19 cellular contexts compared by ENCODE assay signal in the genomic region with DNA sequence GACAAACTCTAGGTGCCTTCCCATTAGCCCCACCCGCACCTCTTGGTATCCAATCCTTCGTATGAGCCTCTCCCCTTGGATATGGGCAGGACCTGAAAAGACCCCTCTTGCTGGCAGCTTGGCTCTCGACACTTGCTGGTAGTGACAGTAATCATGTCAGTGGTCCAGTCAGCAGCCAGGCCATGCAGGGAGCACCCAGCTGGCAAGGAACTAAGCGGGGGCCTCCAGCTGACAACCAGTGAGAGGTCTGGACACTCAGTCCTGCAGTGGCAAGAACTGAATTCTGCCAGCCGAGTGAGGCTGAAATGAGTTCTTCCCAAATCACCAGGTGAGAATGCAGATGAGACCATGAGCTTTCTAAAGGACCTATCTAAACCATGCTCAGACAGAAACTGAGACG. TPM values are rescaled to one million over a fixed set of nuclear protein-coding genes. Genes with fewer than 3 reads are reported as not detected.
DNase-seq lines count a peak whose midpoint lies in the region; ATAC-seq, FAIRE-seq and TF ChIP-seq lines count a peak whose summit lies in the region.
"Had no signal": no experiment of that assay in that cellular context is flagged by ENCODE, and none has a peak within 500 bp of the region (broad histone marks: within the 10 kb centered on the region; RNA-seq: fewer than 3 reads in every experiment).

No MANE protein-coding gene starts in this region.

- H3K9me3 ChIP-seq in H9 (ENCODE audit: control insufficient read depth, low read depth, low read length) (no peaks in the 10 kb centered on the region), GM12878 (replicated peaks; ENCODE audit: control insufficient read depth, insufficient read depth, low read length) (no peaks in the 10 kb centered on the region), muscle layer of colon (ENCODE audit: low read length) (no peaks in the 10 kb centered on the region)
- H3K9me3 ChIP-seq: Caco-2, MG63 had no signal

- no peak for TF ChIP-seq EP300 in GM12878 (IDR thresholded peaks at IDR 0.05; ENCODE audit: borderline replicate concordance in 1 of 2, control insufficient read depth in 1 of 2, low read depth in 2 of 2, low read length in 2 of 2)

- no peaks in the 10 kb centered on the region for H3K79me2 ChIP-seq in H9 (ENCODE audit: insufficient read depth, low read length)
- no peaks in the 10 kb centered on the region for H3K79me2 ChIP-seq in GM12878 (ENCODE audit: control insufficient read depth, insufficient read depth, low read length)

- H2AK5ac ChIP-seq in H9 (ENCODE audit: insufficient read length, low read length): no peak overlapping the region

- H3K36me3 ChIP-seq in GM12878 (ENCODE audit: control insufficient read depth in 2 of 2, insufficient read depth in 2 of 2, low read length in 1 of 2) (peaks cover 0 to 18% of the 10 kb centered on the region in 2 experiments; a peak in 3 of 4 replicates), muscle layer of colon (ENCODE audit: insufficient read depth, low read length) (peaks cover 5% of the 10 kb centered on the region)

- in situ Hi-C loops in GM12878 (cut with MboI): no loop called here

- H2BK12ac ChIP-seq in H9 (ENCODE audit: insufficient read length, low read depth, low read length): no peak overlapping the region

- H3K4ac ChIP-seq in H9 (ENCODE audit: low read depth, low read length): no peak overlapping the region

- TF ChIP-seq CTCF in H9 (conservative IDR thresholded peaks at IDR 0.05) (no peak), GM12878 (IDR thresholded peaks at IDR 0.05 in 2 of 3, conservative IDR thresholded peaks at IDR 0.05 in 1 of 3; ENCODE audit: control insufficient read depth in 2 of 3, extremely low read depth in 1 of 3, insufficient read depth in 1 of 3, low read depth in 3 of 3, low read length in 3 of 3) (no peak), foreskin fibroblast (IDR thresholded peaks at IDR 0.05; ENCODE audit: low read depth, low read length) (no peak)

- DNase-seq in H9 (no peak), GM12878 (ENCODE audit: low read depth, low spot score) (no peak), foreskin fibroblast (no peak), RPMI8226 (no peak)
- DNase-seq: ACHN, AML-193, Caco-2, EL, MG63, NCI-H1092, NCI-H146, NCI-H2081, NCI-H510A, NCI-H774, SJCRH30 had no signal

- RAD21 ChIA-PET in GM12878 (lab: Charles Lee; ENCODE audit: unreplicated experiment): no interaction called here

- H4K20me1 ChIP-seq in H9 (ENCODE audit: control insufficient read depth, insufficient read depth, insufficient read length): no peaks in the 10 kb centered on the region
- no peaks in the 10 kb centered on the region for H4K20me1 ChIP-seq in GM12878 (ENCODE audit: control insufficient read depth, insufficient read depth)

- no peak overlapping the region for H3T11ph ChIP-seq in H9 (ENCODE audit: low read length)

- CTCF ChIA-PET in GM12878 (lab: Yijun Ruan, JAX): no interaction called here

- no peak overlapping the region for H3K18ac ChIP-seq in H9 (ENCODE audit: insufficient read length, low read depth, low read length)

- H3K9me3 Mint-ChIP-seq in H9: no peaks in the 10 kb centered on the region
- no peaks in the 10 kb centered on the region for H3K9me3 Mint-ChIP-seq in stimulated activated memory B cell treated with anti-CD40 and anti-IgM and Interleukin-4, amounts not matched to agents 10 μg/mL and 1 μg/mL and 100 μg/mL, for 72 hours

- no peak for FAIRE-seq in GM12878 (lab: Jason Lieb, UNC)

- H3K79me1 ChIP-seq in H9 (ENCODE audit: insufficient read depth, low read depth, low read length, poor library complexity, severe bottlenecking): no peaks in the 10 kb centered on the region

- no peaks in the 10 kb centered on the region for H3K4me1 ChIP-seq in H9 (ENCODE audit: insufficient read depth, low read length)
- no peaks in the 10 kb centered on the region for H3K4me1 ChIP-seq in GM12878 (ENCODE audit: control insufficient read depth, insufficient read depth, low read length)
- H3K4me1 ChIP-seq in muscle layer of colon (ENCODE audit: insufficient read depth, low read length): peaks cover 15% of the 10 kb centered on the region
- H3K4me1 ChIP-seq: Caco-2, SJCRH30 had no signal

- no peaks in the 10 kb centered on the region for H3K23me2 ChIP-seq in H9 (ENCODE audit: insufficient read length, low read depth, low read length, poor library complexity, severe bottlenecking)

- BruUV-seq in GM12878 (replicated peaks; lab: Mats Ljungman, UMichigan): no TSS peak

- no peak overlapping the region for H3K14ac ChIP-seq in H9 (ENCODE audit: insufficient read depth, low read length)

- H3K4me1 Mint-ChIP-seq in H9: peaks cover 18 to 23% of the 10 kb centered on the region in 2 experiments
- no peaks in the 10 kb centered on the region for H3K4me1 Mint-ChIP-seq in stimulated activated memory B cell treated with anti-CD40 and anti-IgM and Interleukin-4, amounts not matched to agents 10 μg/mL and 1 μg/mL and 100 μg/mL, for 72 hours

- H2BK5ac ChIP-seq in H9 (ENCODE audit: insufficient read length, low read length): no peak overlapping the region

- H2BK120ac ChIP-seq in H9 (ENCODE audit: low read depth, low read length, poor library complexity, severe bottlenecking): no peak overlapping the region

- no peaks in the 10 kb centered on the region; the same call in 1 of the 2 replicates for H3K27me3 Mint-ChIP-seq in H9 (ENCODE audit: low read depth)
- no peaks in the 10 kb centered on the region for H3K27me3 Mint-ChIP-seq in stimulated activated memory B cell treated with anti-CD40 and anti-IgM and Interleukin-4, amounts not matched to agents 10 μg/mL and 1 μg/mL and 100 μg/mL, for 72 hours

- H3K23ac ChIP-seq in H9 (ENCODE audit: insufficient read length, low read depth, low read length): no peak overlapping the region

- ATAC-seq in GM12878 (no peak), GM19023 (IDR thresholded peaks at IDR 0.05; ENCODE audit: unreplicated experiment) (no peak)
- no peak for ATAC-seq in stimulated activated memory B cell treated with anti-CD40 and anti-IgM and Interleukin-4, amounts not matched to agents 10 μg/mL and 1 μg/mL and 100 μg/mL, for 72 hours
- ATAC-seq: HCT116 had no signal

- peak overlapping the region; percentile 28 to 88 (median 55); a peak in 4 of 7 replicates for H3K27ac Mint-ChIP-seq in H9
- H3K27ac Mint-ChIP-seq in stimulated activated memory B cell treated with anti-CD40 and anti-IgM and Interleukin-4, amounts not matched to agents 10 μg/mL and 1 μg/mL and 100 μg/mL, for 72 hours: peak overlapping the region; percentile 24

- H4K91ac ChIP-seq in H9 (ENCODE audit: insufficient read length, low read depth, low read length): no peak overlapping the region

- POLR2A ChIA-PET in GM12878 (lab: Charles Lee): no interaction called here

- H3K27me3 ChIP-seq in H9 (ENCODE audit: insufficient read depth, low read length) (no peaks in the 10 kb centered on the region), GM12878 (replicated peaks in 1 of 2; ENCODE audit: control insufficient read depth in 2 of 2, insufficient read depth in 2 of 2, low read length in 1 of 2) (no peaks in the 10 kb centered on the region), muscle layer of colon (ENCODE audit: control insufficient read depth in 1 of 2, insufficient read depth in 2 of 2, low read length in 2 of 2) (no peaks in the 10 kb centered on the region)
- H3K27me3 ChIP-seq: MG63, SJCRH30 had no signal

- H2AFZ ChIP-seq in H9 (ENCODE audit: low read length) (no peak overlapping the region), GM12878 (ENCODE audit: control insufficient read depth, low read depth, low read length) (no peak overlapping the region)

- TF ChIP-seq POLR2A in GM12878 (IDR thresholded peaks at IDR 0.05; ENCODE audit: low read depth, low read length): peak; percentile 44; the same call in 1 of the 2 replicates

- no peak for TF ChIP-seq RAD21 in GM12878 (IDR thresholded peaks at IDR 0.05; ENCODE audit: insufficient read depth, low read depth, low read length)

- H3K4me3 ChIP-seq in GM12878: no peak overlapping the region
- H3K4me3 ChIP-seq in muscle layer of colon (ENCODE audit: low read depth in 1 of 2, low read length in 2 of 2): no peak overlapping the region
- no peak overlapping the region for H3K4me3 ChIP-seq in foreskin fibroblast (ENCODE audit: low read depth in 1 of 2, low read length in 2 of 2)
- H3K4me3 ChIP-seq: MG63, SJCRH30 had no signal

- H4K5ac ChIP-seq in H9 (ENCODE audit: insufficient read length, low read depth, low read length): no peak overlapping the region

- no peak overlapping the region for H2BK15ac ChIP-seq in H9 (ENCODE audit: low read depth, low read length)

- no CpG with 5 or more reads among the region's 6 CpGs for WGBS in H9 (ENCODE audit: extremely low coverage, insufficient read length, low lambda C conversion rate)
- 86% methylated on average over 6 of the region's 6 CpGs for WGBS in GM12878 (ENCODE audit: insufficient coverage, insufficient replicate concordance, low lambda C conversion rate, missing lambda C conversion rate)

- no peak overlapping the region for H4K8ac ChIP-seq in H9 (replicated peaks; ENCODE audit: insufficient read length, low read depth, low read length)

- no peak overlapping the region for H3K4me3 Mint-ChIP-seq in H9
- no peak overlapping the region for H3K4me3 Mint-ChIP-seq in stimulated activated memory B cell treated with anti-CD40 and anti-IgM and Interleukin-4, amounts not matched to agents 10 μg/mL and 1 μg/mL and 100 μg/mL, for 72 hours

- H3K27ac ChIP-seq in H9 (ENCODE audit: insufficient read length, low read depth, low read length) (no peak overlapping the region), GM12878 (ENCODE audit: control insufficient read depth, insufficient read depth) (no peak overlapping the region), muscle layer of colon (ENCODE audit: low read depth, low read length) (peak overlapping the region; percentile 44)
- H3K27ac ChIP-seq: SJCRH30 had no signal

- no peak overlapping the region for H2BK20ac ChIP-seq in H9 (ENCODE audit: low read depth, low read length, poor library complexity, severe bottlenecking)

- H3K4me2 ChIP-seq in H9 (ENCODE audit: insufficient read depth, insufficient read length, low read length) (no peak overlapping the region), GM12878 (ENCODE audit: control insufficient read depth, insufficient read depth) (no peak overlapping the region)

- no peak overlapping the region for H3K9ac ChIP-seq in H9 (ENCODE audit: extremely low read depth, insufficient read length, low read length)
- H3K9ac ChIP-seq in GM12878 (ENCODE audit: control insufficient read depth, insufficient read depth, low read length): no peak overlapping the region
- no peak overlapping the region for H3K9ac ChIP-seq in muscle layer of colon (ENCODE audit: low read length)

- no peak overlapping the region for H3K56ac ChIP-seq in H9 (ENCODE audit: insufficient read length, low read depth, low read length)

- SMC1A ChIA-PET in GM12878 (lab: Charles Lee; ENCODE audit: uncharacterized antibody, unreplicated experiment): interaction anchor here (1.1 to 1.4 kb wide), 3 partner anchors 8 to 83 kb away, joined by 3 to 4 read pairs (median 3); no protein-coding TSS in a partner anchor

- H3K36me3 Mint-ChIP-seq in H9 (ENCODE audit: insufficient read depth in 1 of 3, low read depth in 3 of 3): peaks cover 34 to 72% (median 63%) of the 10 kb centered on the region in 3 experiments; a peak in 6 of 7 replicates
- H3K36me3 Mint-ChIP-seq in stimulated activated memory B cell treated with anti-CD40 and anti-IgM and Interleukin-4, amounts not matched to agents 10 μg/mL and 1 μg/mL and 100 μg/mL, for 72 hours: peaks cover 65% of the 10 kb centered on the region

- intact Hi-C loops in GM12878 (cut with micrococcal nuclease; ENCODE audit: unreplicated experiment): no loop called here

RNA-seq across cellular contexts. Expression of gene SINHCAF, which starts 46.4 kb away (rescaled TPM):
- total RNA-seq in H9 (2021): 497 and 501 TPM in 2 replicates
- total RNA-seq in GM12878 (2013; cell fraction: nucleolus; rRNA removed): 114 and 132 TPM in 2 replicates
- 71.8 and 93.4 TPM in 2 replicates for total RNA-seq in GM12878 (2014; rRNA removed)
- total RNA-seq in GM12878 (2014; rRNA removed; fragmentation: Illumina TruSeq; extraction: Trizol): 92.3 and 100 TPM in 2 replicates
- 88.4 and 106 TPM in 2 replicates for total RNA-seq in GM12878 (2021)
- polyA plus RNA-seq in GM12878 (2011; ENCODE audit: low read depth): 21.2 TPM
- 102 and 213 TPM in 2 replicates for polyA plus RNA-seq in GM12878 (2011; rRNA removed)
- 36.0 and 65.4 TPM in 2 replicates for polyA plus RNA-seq in GM12878 (2011; cell fraction: cytosol; rRNA removed)
- polyA plus RNA-seq in GM12878 (2011; cell fraction: nucleus; rRNA removed): 31.6 and 39.1 TPM in 2 replicates
- 38.5 and 54.6 TPM in 2 replicates for polyA plus RNA-seq in GM12878 (2012)
- 156 and 217 TPM in 2 replicates for polyA plus RNA-seq in GM12878 (2014; fragmentation: Illumina TruSeq; extraction: Trizol)
- 100 to 1,000 TPM; 110 to 139 TPM for polyA plus RNA-seq in GM12878 (2014; fragmentation: Nextera tagmentation; extraction: Ambion mirVana)
- 45.7 and 60.4 TPM in 2 replicates for polyA plus RNA-seq in GM12878 (2014; rRNA removed)
- 10 to 100 TPM; 67.7 to 84.4 TPM for polyA plus RNA-seq in GM12878 (2016; fragmentation: Nextera tagmentation; extraction: Ambion mirVana)
- polyA minus RNA-seq in GM12878 (2011; rRNA and poly(A)+ RNA removed): 50.1 and 60.6 TPM in 2 replicates
- 42.1 and 42.6 TPM in 2 replicates for polyA minus RNA-seq in GM12878 (2011; cell fraction: cytosol; rRNA and poly(A)+ RNA removed)
- polyA minus RNA-seq in GM12878 (2011; cell fraction: nucleus; rRNA and poly(A)+ RNA removed): 32.6 and 48.8 TPM in 2 replicates
